22 cellular contexts compared by ENCODE assay signal in genomic region chr3:13607821-13608620, GRCh38. TPM values are rescaled to one million over a fixed set of nuclear protein-coding genes. Genes with fewer than 3 reads are reported as not detected.
DNase-seq lines count a peak whose midpoint lies in the region; ATAC-seq and TF ChIP-seq lines count a peak whose summit lies in the region.
"Had no signal": no experiment of that assay in that cellular context is flagged by ENCODE, and none has a peak within 500 bp of the region (broad histone marks: within the 10 kb centered on the region; RNA-seq: fewer than 3 reads in every experiment).

No MANE protein-coding gene starts in this region.

- no peak overlapping the region for H2BK15ac ChIP-seq in H9 (ENCODE audit: low read depth, low read length)

- no peaks in the 10 kb centered on the region for H3K79me2 ChIP-seq in H9 (ENCODE audit: insufficient read depth, low read length)

- no peaks in the 10 kb centered on the region for H3K9me3 ChIP-seq in H9 (ENCODE audit: control insufficient read depth, low read depth, low read length)
- no peaks in the 10 kb centered on the region for H3K9me3 ChIP-seq in endodermal cell (ENCODE audit: control insufficient read depth, low read length)
- H3K9me3 ChIP-seq: A549 had no signal

- no peak overlapping the region for H2BK5ac ChIP-seq in H9 (ENCODE audit: insufficient read length, low read length)

- ATAC-seq in HG03025 (IDR thresholded peaks at IDR 0.05; ENCODE audit: low FRiP score, unreplicated experiment) = no peak
- ATAC-seq: HCT116, Right ventricle myocardium inferior had no signal

- H3T11ph ChIP-seq in H9 (ENCODE audit: low read length) = no peak overlapping the region

- H3K23ac ChIP-seq in H9 (ENCODE audit: insufficient read length, low read depth, low read length) = no peak overlapping the region

- no peak for TF ChIP-seq CTCF in H9 (conservative IDR thresholded peaks at IDR 0.05)
- TF ChIP-seq CTCF in endodermal cell (conservative IDR thresholded peaks at IDR 0.05) = no peak
- TF ChIP-seq CTCF in lower leg skin (IDR thresholded peaks at IDR 0.05) = no peak

- H3K27me3 Mint-ChIP-seq in H9 (ENCODE audit: low read depth) (peaks cover 3% of the 10 kb centered on the region), endodermal cell (ENCODE audit: insufficient read depth) (no peaks in the 10 kb centered on the region)

- intact Hi-C loops in posterior vena cava (cut with DNase I) (loop anchor here in 1 of 2 donors (10.0 kb wide), 1 partner anchor 1363 kb away; no protein-coding TSS in a partner anchor), lower leg skin (cut with DNase I; ENCODE audit: low total_unique reads) (no loop called here)

- H4K8ac ChIP-seq in H9 (replicated peaks; ENCODE audit: insufficient read length, low read depth, low read length) = no peak overlapping the region

- no peak overlapping the region for H3K56ac ChIP-seq in H9 (ENCODE audit: insufficient read length, low read depth, low read length)

- no peaks in the 10 kb centered on the region for H3K79me1 ChIP-seq in H9 (ENCODE audit: insufficient read depth, low read depth, low read length, poor library complexity, severe bottlenecking)

- H4K91ac ChIP-seq in H9 (ENCODE audit: insufficient read length, low read depth, low read length) = no peak overlapping the region

- H3K4me1 ChIP-seq in H9 (ENCODE audit: insufficient read depth, low read length) (no peaks in the 10 kb centered on the region; the same call in 1 of the 2 replicates), endodermal cell (ENCODE audit: control insufficient read depth, insufficient read depth, low read length) (no peaks in the 10 kb centered on the region)
- H3K4me1 ChIP-seq: A549 had no signal

- H3K9me3 Mint-ChIP-seq in H9 = peaks cover 0 to 2% of the 10 kb centered on the region in 2 experiments; a peak in 1 of 5 replicates
- H3K9me3 Mint-ChIP-seq in endodermal cell = peaks cover 6% of the 10 kb centered on the region

- H3K18ac ChIP-seq in H9 (ENCODE audit: insufficient read length, low read depth, low read length) = no peak overlapping the region

- H3K36me3 ChIP-seq in endodermal cell (ENCODE audit: control insufficient read depth, insufficient read depth, low read length) = no peaks in the 10 kb centered on the region

- H3K9ac ChIP-seq in H9 (ENCODE audit: extremely low read depth, insufficient read length, low read length) = no peak overlapping the region
- H3K9ac ChIP-seq in endodermal cell (ENCODE audit: extremely low read depth, low read length, poor library complexity, severe bottlenecking) = no peak overlapping the region

- H4K20me1 ChIP-seq in H9 (ENCODE audit: control insufficient read depth, insufficient read depth, insufficient read length) = no peaks in the 10 kb centered on the region

- H3K36me3 Mint-ChIP-seq in H9 (ENCODE audit: insufficient read depth in 1 of 3, low read depth in 3 of 3) (no peaks in the 10 kb centered on the region), endodermal cell (ENCODE audit: low read depth) (peaks cover 18% of the 10 kb centered on the region)
- H3K36me3 Mint-ChIP-seq: CD14-positive monocyte had no signal

- no peak overlapping the region for H2BK120ac ChIP-seq in H9 (ENCODE audit: low read depth, low read length, poor library complexity, severe bottlenecking)

- no peak overlapping the region for H3K4me3 ChIP-seq in endodermal cell (ENCODE audit: low read length)
- H3K4me3 ChIP-seq in lower leg skin (ENCODE audit: low read depth, poor library complexity, severe bottlenecking) = no peak overlapping the region
- H3K4me3 ChIP-seq: A549, PC-9, SK-N-MC had no signal

- H2AK5ac ChIP-seq in H9 (ENCODE audit: insufficient read length, low read length) = no peak overlapping the region

- no peak overlapping the region for H2AFZ ChIP-seq in H9 (ENCODE audit: low read length)
- H2AFZ ChIP-seq: PC-9 had no signal

- H4K5ac ChIP-seq in H9 (ENCODE audit: insufficient read length, low read depth, low read length) = no peak overlapping the region

- H2BK20ac ChIP-seq in H9 (ENCODE audit: low read depth, low read length, poor library complexity, severe bottlenecking) = no peak overlapping the region

- H3K4ac ChIP-seq in H9 (ENCODE audit: low read depth, low read length) = no peak overlapping the region

- H3K27ac Mint-ChIP-seq in H9 (peak overlapping the region in 2 of 3 experiments; percentile 4 to 57; a peak in 2 of 7 replicates), endodermal cell (no peak overlapping the region)
- H3K27ac Mint-ChIP-seq: CD14-positive monocyte had no signal

- no peak overlapping the region for H3K4me2 ChIP-seq in H9 (ENCODE audit: insufficient read depth, insufficient read length, low read length)
- H3K4me2 ChIP-seq: A549, PC-9 had no signal

- H3K14ac ChIP-seq in H9 (ENCODE audit: insufficient read depth, low read length) = no peak overlapping the region

- no peak overlapping the region for H3K4me3 Mint-ChIP-seq in H9
- H3K4me3 Mint-ChIP-seq in endodermal cell = no peak overlapping the region
- H3K4me3 Mint-ChIP-seq: CD14-positive monocyte had no signal

- H3K27ac ChIP-seq in H9 (ENCODE audit: insufficient read length, low read depth, low read length) = no peak overlapping the region
- peak overlapping the region; percentile 53 for H3K27ac ChIP-seq in endodermal cell (ENCODE audit: low read depth, low read length)
- H3K27ac ChIP-seq: A549, PC-9, SK-N-MC had no signal

- WGBS in H9 (ENCODE audit: extremely low coverage, insufficient read length, low lambda C conversion rate) = no CpG with 5 or more reads among the region's 14 CpGs
- 91 to 94% methylated on average over 11 to 14 of the region's 14 CpGs for WGBS in endodermal cell (ENCODE audit: insufficient coverage in 1 of 2, insufficient read length in 1 of 2), 2 experiments
- WGBS in lower leg skin, 2 donors = 75 to 77% methylated on average over 13 to 14 of the region's 14 CpGs

- no peaks in the 10 kb centered on the region for H3K27me3 ChIP-seq in H9 (ENCODE audit: insufficient read depth, low read length)
- H3K27me3 ChIP-seq in endodermal cell (ENCODE audit: control insufficient read depth, insufficient read depth, low read length, poor library complexity, severe bottlenecking) = no peaks in the 10 kb centered on the region

- DNase-seq in AG08395 (ENCODE audit: low spot score) (peak; percentile 50), H9 (no peak), endodermal cell (no peak), posterior vena cava (ENCODE audit: low spot score) (peak; percentile 72), NCI-H1105 (lab: John Stamatoyannopoulos, UW) (no peak), occipital lobe (lab: John Stamatoyannopoulos, UW) (no peak), lower leg skin (ENCODE audit: low spot score in 2 of 2) (no peak)
- DNase-seq: AML-193, COR-L47, GF-D8, KBM-7, NCI-H146, NCI-H2081 treated with DMSO at 0.1 percent for 48 hours, NCI-H510A, NCI-H82 had no signal

- no peaks in the 10 kb centered on the region for H3K23me2 ChIP-seq in H9 (ENCODE audit: insufficient read length, low read depth, low read length, poor library complexity, severe bottlenecking)

- no peak for TF ChIP-seq POLR2A in lower leg skin (IDR thresholded peaks at IDR 0.05)

- no peak overlapping the region for H2BK12ac ChIP-seq in H9 (ENCODE audit: insufficient read length, low read depth, low read length)

- H3K4me1 Mint-ChIP-seq in H9 = no peaks in the 10 kb centered on the region
- H3K4me1 Mint-ChIP-seq in endodermal cell = peaks cover 5% of the 10 kb centered on the region
- H3K4me1 Mint-ChIP-seq: CD14-positive monocyte had no signal

RNA-seq across cellular contexts. Expression of gene FBLN2, which starts 59.1 kb away (rescaled TPM):
- total RNA-seq in H9 (2021) (9.8 and 11.8 TPM in 2 replicates), endodermal cell (100 to 1,000 TPM in 1 of 2 donors, 10 to 100 TPM in 1; 86.1 to 136 TPM), posterior vena cava (100 to 1,000 TPM; 283 to 585 TPM), occipital lobe (9.4 TPM), lower leg skin (100 to 1,000 TPM in 1 of 4 donors, 10 to 100 TPM in 3; 40.1 to 153 (median 64.0) TPM)
- polyA plus RNA-seq in endodermal cell (2013, experiment 1 of 2) = 68.2 TPM
- polyA plus RNA-seq in endodermal cell (2013, experiment 2 of 2) = 78.4 TPM
- polyA plus RNA-seq: CD14-positive monocyte had no signal

Comparison
In these comparisons a context has a peak if more than half of its experiments do, and no peak if none do; other contexts are left out.
1. DNase-seq: peak in AG08395 (single experiment) and posterior vena cava (single experiment); none in H9 (single experiment), endodermal cell (single experiment), NCI-H1105 (single experiment), occipital lobe (single experiment) and lower leg skin (0 of 2).